Comparison of ENCODE assay signal across 24 cellular contexts in the genomic region with DNA sequence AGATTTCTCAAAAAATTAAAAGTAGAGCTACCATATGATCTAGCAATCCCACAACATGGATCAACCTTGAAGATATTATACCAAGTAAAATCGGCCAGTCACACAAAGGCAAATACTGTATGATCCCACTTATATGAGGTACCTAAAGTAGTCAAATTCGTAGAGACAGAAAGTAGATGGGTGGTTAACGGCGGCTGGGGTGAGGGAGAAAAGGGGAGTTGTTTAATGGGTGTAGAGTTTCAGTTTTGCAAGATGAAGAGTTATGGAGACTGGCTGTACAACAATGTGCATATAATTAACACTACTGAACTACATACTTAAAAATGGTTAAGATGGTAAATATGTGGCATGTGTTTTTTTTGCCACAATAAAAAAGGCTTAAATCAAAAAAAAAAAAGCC.
"Had no signal": no experiment of that assay in that cellular context is flagged by ENCODE, and none has a peak within 500 bp of the region (broad histone marks: within the 10 kb centered on the region; RNA-seq: fewer than 3 reads in every experiment).

No MANE protein-coding gene starts in this region.

- H3K9ac ChIP-seq: SK-N-SH had no signal

- H3K9me3 ChIP-seq: SK-N-SH had no signal

- ATAC-seq: Panc1, PC-3 had no signal

- H3K27ac ChIP-seq: RWPE1 had no signal

- DNase-seq: Kasumi-1; KG1; MV-4-11; NCI-H1048; NCI-H1105; NCI-H1417; NCI-H1436 treated with DMSO at 0.1 percent for 48 hours; NCI-H1694; NCI-H187 treated with DMSO at 0.1 percent for 48 hours; NCI-H2029 treated with DMSO at 0.1 percent for 48 hours; NCI-H2171; NCI-H226; NCI-H446; NCI-H510A; NCI-H524 treated with DMSO at 0.1 percent for 48 hours; NCI-H69; NCI-H774; NK-92 treated with Interleukin-12 subunit alpha and Interleukin-12 subunit beta, amount 100 ng/mL, for 24 hours; PC-3; SHP77; SK-N-SH; SW 1271 had no signal
